Comparison of ENCODE assay signal across 18 cellular contexts in genomic region chr11:77027275-77027674, GRCh38. TPM values are rescaled to one million over a fixed set of nuclear protein-coding genes. Genes with fewer than 3 reads are reported as not detected.
DNase-seq lines count a peak whose midpoint lies in the region; ATAC-seq and TF ChIP-seq lines count a peak whose summit lies in the region.
"Had no signal": no experiment of that assay in that cellular context is flagged by ENCODE, and none has a peak within 500 bp of the region (broad histone marks: within the 10 kb centered on the region; RNA-seq: fewer than 3 reads in every experiment).

No MANE protein-coding gene starts in this region.

- H3K4me2 ChIP-seq in OCI-LY7 (ENCODE audit: low read length) = no peak overlapping the region
- H3K4me2 ChIP-seq: BLaER1 treated with 17β-estradiol and CSF1 and Interleukin-3, amounts not matched to agents 10 nM and 100 nM had no signal

- ATAC-seq in mucosa of descending colon = peak; percentile 73
- ATAC-seq: activated CD8-positive, alpha-beta T cell treated with anti-CD3 and anti-CD28 coated beads, Interleukin-2, amount 10 ng/mL, durations not matched to agents 7 days and 5 days; effector memory CD8-positive, alpha-beta T cell; naive thymus-derived CD8-positive, alpha-beta T cell had no signal

- TF ChIP-seq CTCF in epithelial cell of esophagus (IDR thresholded peaks at IDR 0.05; ENCODE audit: insufficient read depth, low read depth, low read length, missing control alignments) = no peak
- no peak for TF ChIP-seq CTCF in mucosa of descending colon (IDR thresholded peaks at IDR 0.05)
- TF ChIP-seq CTCF in OCI-LY7 (conservative IDR thresholded peaks at IDR 0.05; ENCODE audit: low read length) = no peak

- CTCF ChIA-PET in OCI-LY7 (lab: Charles Lee; ENCODE audit: unreplicated experiment) = no interaction called here

- no peak overlapping the region for H3K27ac ChIP-seq in OCI-LY7 (ENCODE audit: low read depth, low read length, poor library complexity, severe bottlenecking)
- H3K27ac ChIP-seq: BLaER1 treated with 17β-estradiol and CSF1 and Interleukin-3, amounts not matched to agents 10 nM and 100 nM; thoracic aorta had no signal

- H3K4me1 ChIP-seq in mucosa of descending colon (ENCODE audit: low read depth) = peaks cover 9% of the 10 kb centered on the region
- H3K4me1 ChIP-seq in OCI-LY7 (ENCODE audit: insufficient read depth, low read length, poor library complexity, severe bottlenecking) = no peaks in the 10 kb centered on the region
- H3K4me1 ChIP-seq: BLaER1 treated with 17β-estradiol and CSF1 and Interleukin-3, amounts not matched to agents 10 nM and 100 nM had no signal

- no peaks in the 10 kb centered on the region for H3K9me3 ChIP-seq in mucosa of descending colon
- H3K9me3 ChIP-seq in OCI-LY7 (ENCODE audit: low read length) = no peaks in the 10 kb centered on the region
- H3K9me3 ChIP-seq: BLaER1 treated with 17β-estradiol and CSF1 and Interleukin-3, amounts not matched to agents 10 nM and 100 nM; HAP-1; thoracic aorta had no signal

- POLR2A ChIA-PET in OCI-LY7 (lab: Charles Lee) = interaction anchor here (1.2 kb wide), 1 partner anchor 37 kb away, joined by 3 read pairs; no protein-coding TSS in a partner anchor

- H3K36me3 ChIP-seq in mucosa of descending colon (ENCODE audit: low read depth) = no peaks in the 10 kb centered on the region
- no peaks in the 10 kb centered on the region for H3K36me3 ChIP-seq in OCI-LY7 (ENCODE audit: insufficient read depth, low read length)
- H3K36me3 ChIP-seq: HAP-1, thoracic aorta had no signal

- no peaks in the 10 kb centered on the region for H3K79me2 ChIP-seq in OCI-LY7 (ENCODE audit: insufficient read depth, low read depth, low read length)

- H3K9me2 ChIP-seq in OCI-LY7 (ENCODE audit: insufficient read depth, low read length) = no peaks in the 10 kb centered on the region

- intact Hi-C loops in mucosa of descending colon (cut with DNase I, micrococcal nuclease) (no loop called here), OCI-LY7 (cut with micrococcal nuclease; ENCODE audit: unreplicated experiment) (no loop called here)

- no TSS peak for BruUV-seq in OCI-LY7 (replicated peaks; lab: Mats Ljungman, UMichigan)

- DNase-seq in DMS 273 treated with DMSO at 0.1 percent for 48 hours (lab: John Stamatoyannopoulos, UW) (peak; percentile 62), NCI-H2171 treated with DMSO at 0.1 percent for 48 hours (lab: John Stamatoyannopoulos, UW) (peak; percentile 76), epithelial cell of esophagus (ENCODE audit: low read depth) (peak; percentile 32), mucosa of descending colon (peak in 1 of 3 donors; percentile 50), OCI-LY7 (ENCODE audit: low spot score) (no peak), GOT3 (lab: John Stamatoyannopoulos, UW) (no peak)
- DNase-seq in activated T-cell treated with anti-CD3 and anti-CD28 coated beads, Interleukin-2, amount 50 U/mL, for 1 hour = no peak
- DNase-seq: activated B cell treated with CpG ODN at 0.5 μM for 24 hours; activated CD8-positive, alpha-beta T cell treated with anti-CD3 and anti-CD28 coated beads, Interleukin-2, amount 10 ng/mL, durations not matched to agents 7 days and 5 days; effector memory CD8-positive, alpha-beta T cell; naive thymus-derived CD8-positive, alpha-beta T cell; NCI-H1105 treated with DMSO at 0.1 percent for 48 hours had no signal

- H3K4me3 ChIP-seq in epithelial cell of esophagus (ENCODE audit: low read length) (no peak overlapping the region), mucosa of descending colon (no peak overlapping the region), OCI-LY7 (ENCODE audit: low read depth, low read length, poor library complexity, severe bottlenecking) (no peak overlapping the region)
- H3K4me3 ChIP-seq: BLaER1 treated with 17β-estradiol and CSF1 and Interleukin-3, amounts not matched to agents 10 nM and 100 nM; HAP-1; thoracic aorta had no signal

- no peaks in the 10 kb centered on the region for H4K20me1 ChIP-seq in OCI-LY7 (ENCODE audit: insufficient read depth, low read length)
- H4K20me1 ChIP-seq: BLaER1 treated with 17β-estradiol and CSF1 and Interleukin-3, amounts not matched to agents 10 nM and 100 nM had no signal

- no peak overlapping the region for H2AFZ ChIP-seq in OCI-LY7 (ENCODE audit: low read length)

RNA-seq across cellular contexts. Expression of gene B3GNT6, which starts 6.9 kb away (rescaled TPM):
- 100 to 1,000 TPM in 1 of 3 donors, 10 to 100 TPM in 2; 37.4 to 113 (median 82.6) TPM for total RNA-seq in mucosa of descending colon
- total RNA-seq in OCI-LY7 (2014; rRNA removed; shearing (Covaris generic)) = not detected in 2 replicates
- total RNA-seq in OCI-LY7 (2022) = not detected in 2 replicates
- total RNA-seq: activated B cell treated with CpG ODN at 0.5 μM for 24 hours; activated CD8-positive, alpha-beta T cell treated with anti-CD3 and anti-CD28 coated beads, Interleukin-2, amount 10 ng/mL, durations not matched to agents 7 days and 5 days; activated T-helper 1 cell treated with anti-CD3 and anti-CD28 coated beads, Interleukin-12 subunit alpha, Interleukin-12 subunit beta, Interleukin-2, Interleukin-4 antibody, amounts not matched to agents 30 ng/mL and 10 ng/mL and 1 ng/mL, durations not matched to agents 14 hours and 24 hours and 36 hours; liver; naive thymus-derived CD8-positive, alpha-beta T cell; progenitor cell of endocrine pancreas had no signal

RNA-seq across cellular contexts. Expression of gene CAPN5, which starts 39.5 kb away (rescaled TPM):
- total RNA-seq in mucosa of descending colon (100 to 1,000 TPM; 142 to 351 (median 253) TPM), OCI-LY7 (2022) (1.5 TPM in 2 replicates)
- total RNA-seq in OCI-LY7 (2014; rRNA removed; shearing (Covaris generic)) = 0.98 and 1.4 TPM in 2 replicates

Comparison
In these comparisons a context has a peak if more than half of its experiments do, and no peak if none do; other contexts are left out.
1. DNase-seq: peak in DMS 273 treated with DMSO at 0.1 percent for 48 hours (single experiment), NCI-H2171 treated with DMSO at 0.1 percent for 48 hours (single experiment) and epithelial cell of esophagus (single experiment); none in OCI-LY7 (single experiment), GOT3 (single experiment) and activated T-cell treated with anti-CD3 and anti-CD28 coated beads, Interleukin-2, amount 50 U/mL, for 1 hour (single experiment).
2. RNA of gene B3GNT6, which starts 6.9 kb away (total RNA-seq): 37.4 to 113 TPM in mucosa of descending colon; not detected in OCI-LY7; every median in the first group is over 10 times any median in the second.
3. RNA of gene CAPN5, which starts 39.5 kb away (total RNA-seq): 142 to 351 TPM in mucosa of descending colon; 0.98 to 1.5 TPM in OCI-LY7; every median in the first group is over 10 times any median in the second.